In the genomic region with DNA sequence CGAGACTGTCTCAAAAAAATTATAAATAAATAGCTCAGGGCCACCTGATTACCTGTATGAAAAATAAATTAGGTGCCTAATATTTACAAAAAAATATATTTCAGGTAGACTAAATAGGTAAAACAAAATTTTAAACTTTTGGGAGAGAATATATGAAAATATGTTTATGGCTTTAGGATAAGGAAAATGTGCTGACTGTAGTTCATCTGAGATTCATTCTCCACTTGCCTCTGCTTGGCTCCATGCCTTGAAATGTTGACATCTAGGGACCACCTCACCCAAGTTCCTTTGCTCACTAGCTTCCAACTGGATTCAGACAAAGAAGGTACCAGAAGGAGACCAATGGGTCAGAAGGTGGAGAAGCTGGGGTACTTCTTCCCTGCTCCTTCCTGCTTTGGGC, we compare ENCODE assay signal across 22 cellular contexts.
"Had no signal": no experiment of that assay in that cellular context is flagged by ENCODE, and none has a peak within 500 bp of the region (broad histone marks: within the 10 kb centered on the region; RNA-seq: fewer than 3 reads in every experiment).

No MANE protein-coding gene starts in this region.

- H3K9me3 ChIP-seq: breast epithelium, right atrium auricular region, suprapubic skin, upper lobe of left lung had no signal

- H3K9me3 Mint-ChIP-seq: activated T-cell treated with anti-CD3 and anti-CD28 coated beads, Interleukin-2, amount 50 U/mL, for 4 hours; effector memory CD8-positive, alpha-beta T cell; nephron progenitor cell had no signal

- H3K27me3 ChIP-seq: breast epithelium, right atrium auricular region, suprapubic skin, upper lobe of left lung had no signal

- ATAC-seq: activated T-cell treated with anti-CD3 and anti-CD28 coated beads, Interleukin-2, amount 50 U/mL, for 4 hours; effector memory CD8-positive, alpha-beta T cell had no signal

- H3K27ac Mint-ChIP-seq: nephron progenitor cell had no signal

- H3K4me3 Mint-ChIP-seq: activated T-cell treated with anti-CD3 and anti-CD28 coated beads, Interleukin-2, amount 50 U/mL, for 4 hours; effector memory CD8-positive, alpha-beta T cell; nephron progenitor cell had no signal

- DNase-seq: activated CD4-positive, alpha-beta T cell treated with anti-CD3 and anti-CD28 coated beads, Interleukin-2, amount 50 U/mL, for 48 hours; activated CD4-positive, CD25-positive, alpha-beta regulatory T cell treated with anti-CD3 and anti-CD28 coated beads, Interleukin-2, amount 50 U/mL, for 72 hours; activated effector memory CD4-positive, alpha-beta T cell treated with anti-CD3 and anti-CD28 coated beads, Interleukin-2, amount 50 U/mL, for 16 hours; activated T-cell treated with anti-CD3 and anti-CD28 coated beads, Interleukin-2, amount 50 U/mL, for 4 hours; aorta; cerebellar nuclear complex; effector memory CD8-positive, alpha-beta T cell; foreskin melanocyte; head of caudate nucleus; kidney glomerular epithelial cell; mesendoderm; nephron progenitor cell; occipital lobe; stimulated activated CD4-positive, alpha-beta T cell treated with anti-CD3 and anti-CD28 coated beads, Interleukin-15, amount 100 ng/mL, for 24 hours; stimulated activated CD4-positive, alpha-beta T cell treated with anti-CD3 and anti-CD28 coated beads, Interleukin-4, amount 100 ng/mL, for 1 hour; stimulated activated naive CD4-positive, alpha-beta T cell treated with Interleukin-2 at 50 U/mL for 16 hours; T1000; upper lobe of left lung had no signal

- H3K27me3 Mint-ChIP-seq: effector memory CD8-positive, alpha-beta T cell had no signal

- H3K4me3 ChIP-seq: breast epithelium, right atrium auricular region, skin epidermis, suprapubic skin, upper lobe of left lung had no signal

- H3K36me3 ChIP-seq: breast epithelium, right atrium auricular region, suprapubic skin, upper lobe of left lung had no signal

- H3K4me1 ChIP-seq: breast epithelium, right atrium auricular region had no signal

- H3K27ac ChIP-seq: breast epithelium, right atrium auricular region, skin epidermis, suprapubic skin, upper lobe of left lung had no signal
